In the genomic region with DNA sequence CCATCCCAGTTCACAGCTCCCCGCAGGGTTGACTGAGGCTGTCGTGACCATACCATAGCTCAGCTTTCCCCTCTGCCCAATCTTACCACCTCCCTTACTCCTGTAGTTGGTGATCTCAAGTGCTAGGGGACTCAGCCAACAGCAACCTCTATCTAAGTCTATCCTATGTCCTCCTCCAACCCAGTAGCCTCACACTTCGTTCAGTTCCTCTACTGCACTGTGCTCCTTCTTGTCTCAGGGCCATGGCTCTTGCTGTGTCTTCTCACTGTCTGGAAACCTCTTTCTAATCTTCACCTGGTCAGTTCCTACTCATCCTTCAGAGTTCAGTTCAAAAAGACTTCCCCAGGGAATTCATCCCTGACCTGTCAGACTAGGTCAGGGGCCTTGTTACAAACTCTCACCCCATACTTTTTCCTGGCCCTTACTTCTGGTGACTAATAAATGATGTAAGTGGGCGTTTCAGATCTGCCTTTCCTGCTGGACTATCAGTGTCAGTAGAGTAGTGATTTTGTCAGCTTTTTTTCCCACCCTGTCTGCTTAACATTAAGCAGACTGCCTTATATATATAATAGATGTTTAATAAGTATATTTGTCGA, we compare ENCODE assay signal across 16 cellular contexts. TPM values are rescaled to one million over a fixed set of nuclear protein-coding genes. Genes with fewer than 3 reads are reported as not detected.
DNase-seq lines count a peak whose midpoint lies in the region; ATAC-seq and TF ChIP-seq lines count a peak whose summit lies in the region.
"Had no signal": no experiment of that assay in that cellular context is flagged by ENCODE, and none has a peak within 500 bp of the region (broad histone marks: within the 10 kb centered on the region; RNA-seq: fewer than 3 reads in every experiment).

No MANE protein-coding gene starts in this region.

- POLR2A ChIA-PET in IMR-90 (lab: Charles Lee; ENCODE audit: unreplicated experiment), result interaction anchor here (0.6 kb wide), 1 partner anchor 914 kb away, joined by 3 read pairs; no protein-coding TSS in a partner anchor

- H4K8ac ChIP-seq in IMR-90 (ENCODE audit: low read depth in 2 of 2, low read length in 2 of 2), result peak overlapping the region; percentile 59 to 68; a peak in 2 of 4 replicates

- peak overlapping the region; percentile 46 for H3K4ac ChIP-seq in IMR-90 (ENCODE audit: low read depth, low read length)

- H3K9ac ChIP-seq in IMR-90 (ENCODE audit: low read depth, low read length) (no peak overlapping the region), mammary epithelial cell (ENCODE audit: insufficient read depth, low read length) (no peak overlapping the region)

- H2AFZ ChIP-seq in IMR-90 (replicated peaks; ENCODE audit: low read length, poor library complexity) (peak overlapping the region; percentile 38), mammary epithelial cell (ENCODE audit: low read depth, low read length) (peak overlapping the region; percentile 52)

- no peak overlapping the region for H3K56ac ChIP-seq in IMR-90 (ENCODE audit: extremely low read depth, insufficient read depth, low read length)

- H2BK15ac ChIP-seq in IMR-90 (ENCODE audit: low read depth, low read length), result peak overlapping the region; percentile 31; the same call in 2 of the 3 replicates

- intact Hi-C loops in IMR-90 (cut with micrococcal nuclease) (no loop called here), mammary epithelial cell (cut with micrococcal nuclease) (no loop called here), left lung (cut with DNase I) (no loop called here)

- peak overlapping the region; percentile 81; the same call in 1 of the 2 replicates for H2AK5ac ChIP-seq in IMR-90 (ENCODE audit: low read depth, low read length)

- BruUV-seq in IMR-90 (replicated peaks; lab: Mats Ljungman, UMichigan), result no TSS peak
- no TSS peak for BruUV-seq in mammary epithelial cell (replicated peaks; lab: Mats Ljungman, UMichigan)

- H4K20me1 ChIP-seq in IMR-90 (ENCODE audit: insufficient read depth, low read length), result no peaks in the 10 kb centered on the region
- no peaks in the 10 kb centered on the region for H4K20me1 ChIP-seq in mammary epithelial cell (ENCODE audit: insufficient read depth, low read length)

- 69% methylated on average over 3 of the region's 5 CpGs; no CpG with 5 or more reads in 1 of the 2 experiments for WGBS in IMR-90 (ENCODE audit: extremely low coverage in 2 of 2, insufficient read length in 1 of 2), 2 experiments
- WGBS in mammary epithelial cell (ENCODE audit: low coverage, missing lambda C conversion rate), result 80% methylated on average over 5 of the region's 5 CpGs

- ATAC-seq in IMR-90 (ENCODE audit: low read depth) (peak; percentile 95), left lung (peak; percentile 41), GM18861 (IDR thresholded peaks at IDR 0.05; ENCODE audit: unreplicated experiment) (no peak), HG03135 (IDR thresholded peaks at IDR 0.05; ENCODE audit: unreplicated experiment) (no peak)
- ATAC-seq: stimulated activated naive CD8-positive, alpha-beta T cell treated with anti-CD3 and anti-CD28 coated beads, Interleukin-15, Interleukin-2, amounts not matched to agents 100 U/mL and 50 U/mL, for 24 hours had no signal

- peak overlapping the region; percentile 38; the same call in 1 of the 2 replicates for H2BK20ac ChIP-seq in IMR-90 (ENCODE audit: low read depth, low read length)

- peaks cover 5% of the 10 kb centered on the region; the same call in 1 of the 2 replicates for H3K9me1 ChIP-seq in IMR-90 (ENCODE audit: insufficient read depth, low read length)

- TF ChIP-seq CTCF in IMR-90 (conservative IDR thresholded peaks at IDR 0.05; ENCODE audit: low read depth, low read length) (no peak), mammary epithelial cell (conservative IDR thresholded peaks at IDR 0.05 in 1 of 2, IDR thresholded peaks at IDR 0.05 in 1 of 2; ENCODE audit: extremely low read depth in 1 of 2, insufficient read depth in 1 of 2, low read depth in 1 of 2, low read length in 2 of 2) (no peak), left lung (IDR thresholded peaks at IDR 0.05) (no peak)

- H2BK5ac ChIP-seq in IMR-90 (ENCODE audit: low read depth, low read length, poor library complexity, severe bottlenecking), result no peak overlapping the region

- no peaks in the 10 kb centered on the region for H3K79me1 ChIP-seq in IMR-90 (ENCODE audit: low read depth in 1 of 2, low read length in 2 of 2)

- H3K36me3 ChIP-seq in IMR-90 (ENCODE audit: control insufficient read depth, insufficient read depth, low read length) (no peaks in the 10 kb centered on the region), mammary epithelial cell (ENCODE audit: insufficient read depth, low read length) (no peaks in the 10 kb centered on the region), left lung (no peaks in the 10 kb centered on the region), SJCRH30 (no peaks in the 10 kb centered on the region)
- H3K36me3 ChIP-seq: heart left ventricle had no signal

- peak overlapping the region; percentile 16 for H3K14ac ChIP-seq in IMR-90 (replicated peaks; ENCODE audit: low read depth, low read length)

- H2BK120ac ChIP-seq in IMR-90 (ENCODE audit: low read depth, low read length), result peak overlapping the region; percentile 11; the same call in 1 of the 2 replicates

- peak overlapping the region; percentile 5 for H3K18ac ChIP-seq in IMR-90 (ENCODE audit: low read depth, low read length)

- in situ Hi-C loops in IMR-90 (cut with MboI; ENCODE audit: low sequenced_read_pairs) (no loop called here), mammary epithelial cell (cut with MboI; ENCODE audit: low sequenced_read_pairs in 2 of 2) (no loop called here)

- H2AK9ac ChIP-seq in IMR-90 (replicated peaks; ENCODE audit: low read depth, low read length, poor library complexity), result no peak overlapping the region

- no peaks in the 10 kb centered on the region for H3K9me3 ChIP-seq in IMR-90 (ENCODE audit: control insufficient read depth, insufficient read depth, low read length)
- H3K9me3 ChIP-seq in mammary epithelial cell (replicated peaks; ENCODE audit: insufficient read depth, low read length), result no peaks in the 10 kb centered on the region
- no peaks in the 10 kb centered on the region for H3K9me3 ChIP-seq in left lung
- no peaks in the 10 kb centered on the region for H3K9me3 ChIP-seq in SJCRH30 (replicated peaks)
- H3K9me3 ChIP-seq: heart left ventricle had no signal

- H3K4me3 ChIP-seq in IMR-90 (ENCODE audit: insufficient read depth, low read depth, low read length) (no peak overlapping the region), mammary epithelial cell (replicated peaks in 1 of 3; ENCODE audit: insufficient read depth in 1 of 3, low read depth in 2 of 3, low read length in 3 of 3) (no peak overlapping the region), left lung (no peak overlapping the region), SJCRH30 (no peak overlapping the region)
- H3K4me3 ChIP-seq: heart left ventricle had no signal

- TF ChIP-seq RAD21 in IMR-90 (IDR thresholded peaks at IDR 0.05; ENCODE audit: low read length), result no peak

- TF ChIP-seq POLR2A in IMR-90 (IDR thresholded peaks at IDR 0.05; ENCODE audit: low read depth, low read length), result no peak

- H3K27me3 ChIP-seq in IMR-90 (ENCODE audit: control insufficient read depth, insufficient read depth, low read length) (no peaks in the 10 kb centered on the region), mammary epithelial cell (ENCODE audit: insufficient read depth, low read length) (no peaks in the 10 kb centered on the region), left lung (no peaks in the 10 kb centered on the region), SJCRH30 (no peaks in the 10 kb centered on the region)
- H3K27me3 ChIP-seq: heart left ventricle had no signal

- no peak overlapping the region; the same call in 1 of the 2 replicates for H4K91ac ChIP-seq in IMR-90 (ENCODE audit: insufficient read depth, low read depth, low read length)

- DNase-seq in AG20443 (ENCODE audit: low spot score), result peak; percentile 67
- peak; percentile 76 for DNase-seq in IMR-90
- peak; percentile 53 for DNase-seq in mammary epithelial cell
- no peak for DNase-seq in left lung
- no peak for DNase-seq in stimulated activated CD4-positive, alpha-beta T cell treated with anti-CD3 and anti-CD28 coated beads, Interleukin-15, amount 100 ng/mL, for 24 hours
- no peak for DNase-seq in SJCRH30
- DNase-seq: activated naive CD4-positive, alpha-beta T cell treated with anti-CD3 and anti-CD28 coated beads, Interleukin-2, amount 50 U/mL, for 16 hours; cortex of kidney; heart left ventricle; MM.1S; stimulated activated CD4-positive, alpha-beta T cell treated with anti-CD3 and anti-CD28 coated beads, Interleukin-4, amount 100 ng/mL, for 1 hour; stimulated activated naive CD8-positive, alpha-beta T cell treated with anti-CD3 and anti-CD28 coated beads, Interleukin-15, Interleukin-2, amounts not matched to agents 100 U/mL and 50 U/mL, for 24 hours; T1000 had no signal

- H3K23ac ChIP-seq in IMR-90 (ENCODE audit: low read depth, low read length), result no peak overlapping the region

- no peaks in the 10 kb centered on the region for H3K79me2 ChIP-seq in mammary epithelial cell (ENCODE audit: insufficient read depth, low read length)

- dilution Hi-C loops in IMR-90 (cut with HindIII; ENCODE audit: low sequenced_read_pairs, unreplicated experiment) (no loop called here), mammary epithelial cell (cut with HindIII; ENCODE audit: low sequenced_read_pairs) (no loop called here)

- no peak overlapping the region for H3K27ac ChIP-seq in IMR-90 (ENCODE audit: insufficient read depth, low read length)
- no peak overlapping the region for H3K27ac ChIP-seq in mammary epithelial cell (ENCODE audit: insufficient read depth, low read depth, low read length)
- H3K27ac ChIP-seq in left lung, result no peak overlapping the region
- no peak overlapping the region for H3K27ac ChIP-seq in SJCRH30
- H3K27ac ChIP-seq: heart left ventricle had no signal

- CTCF ChIA-PET in IMR-90 (lab: Yijun Ruan, JAX), result no interaction called here
- CTCF ChIA-PET in mammary epithelial cell (lab: Charles Lee; ENCODE audit: low non-redundant PET), result interaction anchor here (0.7 kb wide), 2 partner anchors 101 to 135 kb away, joined by 4 to 7 read pairs; no protein-coding TSS in a partner anchor

- H3K4me1 ChIP-seq in IMR-90 (ENCODE audit: control insufficient read depth, insufficient read depth, low read length) (peaks cover 4% of the 10 kb centered on the region), mammary epithelial cell (ENCODE audit: insufficient read depth, low read length) (peaks cover 9% of the 10 kb centered on the region), left lung (peaks cover 0 to 5% of the 10 kb centered on the region in 2 donors), SJCRH30 (no peaks in the 10 kb centered on the region)

- H4K5ac ChIP-seq in IMR-90 (ENCODE audit: low read depth, low read length), result peak overlapping the region; percentile 1

- H3K4me2 ChIP-seq in IMR-90 (ENCODE audit: low read depth, low read length), result no peak overlapping the region
- H3K4me2 ChIP-seq in mammary epithelial cell (ENCODE audit: insufficient read depth, low read depth, low read length), result no peak overlapping the region

RNA-seq across cellular contexts. Expression of gene NR3C1, which starts 53.6 kb away (rescaled TPM):
- total RNA-seq in IMR-90 (2012; rRNA removed), result 62.8 and 77.4 TPM in 2 replicates
- 11.9 and 13.7 TPM in 2 replicates for polyA plus RNA-seq in IMR-90 (2012; rRNA removed)
- 3.5 and 4.8 TPM in 2 replicates for polyA plus RNA-seq in IMR-90 (2012; cell fraction: cytosol; rRNA removed)
- 2.3 and 15.5 TPM in 2 replicates for polyA plus RNA-seq in IMR-90 (2012; cell fraction: nucleus; rRNA removed; ENCODE audit: low replicate concordance)
- total RNA-seq in mammary epithelial cell, result 10 to 100 TPM; 62.8 to 64.4 TPM
- polyA plus RNA-seq in mammary epithelial cell, result 27.0 TPM
- 97.8 TPM for polyA minus RNA-seq in mammary epithelial cell
- total RNA-seq in left lung, result 10 to 100 TPM; 73.2 to 98.0 TPM
- total RNA-seq in SJCRH30 (2014; rRNA removed; shearing (Covaris generic)), result 27.9 and 31.9 TPM in 2 replicates
- total RNA-seq: G401 had no signal

Comparison
In these comparisons a context has a peak if more than half of its experiments do, and no peak if none do; other contexts are left out.
1. DNase-seq: peak in AG20443 (single experiment), IMR-90 (single experiment) and mammary epithelial cell (single experiment); none in left lung (0 of 2), stimulated activated CD4-positive, alpha-beta T cell treated with anti-CD3 and anti-CD28 coated beads, Interleukin-15, amount 100 ng/mL, for 24 hours (single experiment) and SJCRH30 (0 of 2).
2. ATAC-seq: peak in IMR-90 (single experiment) and left lung (single experiment); none in GM18861 (single experiment) and HG03135 (single experiment).